ENCODE assay signal across 8 cellular contexts in the genomic region with DNA sequence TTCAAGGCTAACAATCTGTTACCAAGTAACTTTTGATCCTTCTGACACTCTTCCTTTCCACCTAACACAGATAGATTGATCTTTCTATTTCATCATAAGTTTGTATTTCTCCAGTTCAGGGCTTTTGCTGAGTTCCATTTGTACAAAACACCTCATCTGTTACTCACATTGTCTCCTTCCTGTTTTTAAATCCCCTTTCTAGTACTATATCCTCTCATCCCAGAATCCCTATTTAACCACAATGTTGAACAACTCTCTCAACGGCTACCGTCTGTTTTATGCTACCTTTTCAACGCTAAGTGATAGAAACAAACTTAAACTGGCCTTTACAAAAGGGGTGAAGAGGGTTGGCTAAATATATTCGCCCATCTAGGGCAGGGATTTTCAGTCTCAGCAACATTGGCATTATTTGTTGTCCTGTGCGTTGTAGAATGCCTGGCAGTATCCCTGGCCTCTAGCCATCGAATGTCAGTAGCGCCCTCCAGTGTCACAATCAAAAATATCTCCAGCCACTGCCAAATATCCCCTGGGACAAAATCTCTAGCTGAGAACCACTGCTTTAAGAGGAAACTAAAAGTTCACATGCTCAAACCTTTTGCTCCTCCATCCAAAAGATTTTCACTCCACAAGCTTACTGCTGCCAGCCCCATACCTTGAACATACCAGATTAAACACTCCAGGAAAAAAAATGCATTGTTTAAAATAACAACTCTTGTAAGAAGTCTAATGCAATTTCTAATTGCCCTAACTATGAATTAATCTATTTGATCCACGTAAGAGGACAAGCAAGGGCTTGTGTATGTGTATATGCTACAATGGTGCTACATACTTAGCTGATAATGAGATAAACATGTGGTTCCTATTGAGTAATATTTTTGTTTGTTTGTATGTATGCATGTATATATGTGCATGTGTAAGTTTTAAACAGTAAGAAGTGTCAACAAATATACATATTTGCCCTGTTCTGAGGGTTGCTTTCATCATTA.
DNase-seq lines count a peak whose midpoint lies in the region; ATAC-seq and TF ChIP-seq lines count a peak whose summit lies in the region.

No MANE protein-coding gene starts in this region.

- peak in 6 of 7 experiments; percentile 27 to 65 (median 52) for TF ChIP-seq CTCF in body of pancreas (IDR thresholded peaks at IDR 0.05)
- TF ChIP-seq CTCF in right lobe of liver (IDR thresholded peaks at IDR 0.05) = peak; percentile 61 to 71 (median 62)

- ATAC-seq in GM21786 (IDR thresholded peaks at IDR 0.05; ENCODE audit: unreplicated experiment) (peak; percentile 70), body of pancreas (peak; percentile 62), right lobe of liver (peak; percentile 95 to 99 (median 98)), HG03108 (IDR thresholded peaks at IDR 0.05; ENCODE audit: unreplicated experiment) (no peak)

- H3K4me3 ChIP-seq in body of pancreas = no peak overlapping the region
- no peak overlapping the region for H3K4me3 ChIP-seq in right lobe of liver

- intact Hi-C loops in body of pancreas (cut with DNase I) = no loop called here
- intact Hi-C loops in right lobe of liver (cut with DNase I) = loop anchor here (10.0 kb wide), 2 partner anchors 204 to 214 kb away; no protein-coding TSS in a partner anchor

- WGBS in body of pancreas, 2 donors = 12% methylated on average over 8 of the region's 8 CpGs
- 11% methylated on average over 8 of the region's 8 CpGs for WGBS in right lobe of liver (ENCODE audit: insufficient coverage, low coverage, low lambda C conversion rate, missing lambda C conversion rate)

- TF ChIP-seq POLR2A in body of pancreas (IDR thresholded peaks at IDR 0.05) = no peak
- TF ChIP-seq POLR2A in right lobe of liver (IDR thresholded peaks at IDR 0.05) = no peak

- DNase-seq in C1 segment of cervical spinal cord (lab: John Stamatoyannopoulos, UW) (peak in 9 of 14 donors; percentile 2 to 38 (median 8)), NCI-H146 (lab: John Stamatoyannopoulos, UW) (peak; percentile 82), body of pancreas (peak; percentile 21 to 55 (median 40)), right lobe of liver (peak in 2 of 3 donors; percentile 38 to 54), activated gamma-delta T cell (lab: John Stamatoyannopoulos, UW) (no peak), dermis blood vessel endothelial cell (no peak)

- peaks cover 5% of the 10 kb centered on the region for H3K4me1 ChIP-seq in body of pancreas
- no peaks in the 10 kb centered on the region for H3K4me1 ChIP-seq in right lobe of liver

- no peak overlapping the region for H3K27ac ChIP-seq in body of pancreas
- no peak overlapping the region for H3K27ac ChIP-seq in right lobe of liver

- H3K27me3 ChIP-seq in body of pancreas (no peaks in the 10 kb centered on the region), right lobe of liver (no peaks in the 10 kb centered on the region)

- H3K9me3 ChIP-seq in body of pancreas (no peaks in the 10 kb centered on the region), right lobe of liver (no peaks in the 10 kb centered on the region)

- no peaks in the 10 kb centered on the region for H3K36me3 ChIP-seq in body of pancreas (replicated peaks in 1 of 2; ENCODE audit: insufficient read depth in 1 of 2, low read depth in 2 of 2)
- H3K36me3 ChIP-seq in right lobe of liver = no peaks in the 10 kb centered on the region

Comparison
In these comparisons a context has a peak if more than half of its experiments do, and no peak if none do; other contexts are left out.
1. DNase-seq: peak in C1 segment of cervical spinal cord (9 of 14), NCI-H146 (single experiment), body of pancreas (4 of 4) and right lobe of liver (2 of 3); none in activated gamma-delta T cell (single experiment) and dermis blood vessel endothelial cell (single experiment).